In genomic region chr19:12751635-12752034, GRCh38 we compare ENCODE assay signal across 2 cellular contexts.
TF ChIP-seq lines count a peak whose summit lies in the region.

Gene BEST2 (plus strand): TSS chr19:12751791. CDS start chr19:12752593, 802 bp downstream.

TF ChIP-seq in HEK293, 187 proteins besides CTCF, POLR2A, EP300 and RAD21 (continued from another document):
- TF ChIP-seq PRDM10 (tag by site-specific recombination; IDR thresholded peaks at IDR 0.05) (no peak), PRDM1 (tag by site-specific recombination; IDR thresholded peaks at IDR 0.05) (no peak), HIC1 (tag by site-specific recombination; IDR thresholded peaks at IDR 0.05) (no peak), WT1 (tag by site-specific recombination; IDR thresholded peaks at IDR 0.05) (peak; percentile 57; the same call in 1 of the 2 replicates), KLF9 (tag by site-specific recombination; IDR thresholded peaks at IDR 0.05; ENCODE audit: low read depth) (peak; percentile 56), ZBTB48 (tag by site-specific recombination; IDR thresholded peaks at IDR 0.05) (no peak), ZBTB1 (tag by site-specific recombination; IDR thresholded peaks at IDR 0.05) (no peak), YY2 (tag by site-specific recombination; IDR thresholded peaks at IDR 0.05) (no peak), ZNF48 (tag by site-specific recombination; IDR thresholded peaks at IDR 0.05) (no peak), ZNF639 (tag by site-specific recombination; IDR thresholded peaks at IDR 0.05) (no peak), ZNF23 (tag by site-specific recombination; IDR thresholded peaks at IDR 0.05; ENCODE audit: borderline replicate concordance) (no peak), BCL11B (tag by site-specific recombination; IDR thresholded peaks at IDR 0.05; ENCODE audit: low read depth) (0 out of 2 replicates have a peak, but pooled peaks have one; percentile 5), ZNF26 (tag by site-specific recombination; IDR thresholded peaks at IDR 0.05) (no peak), ZNF335 (tag by site-specific recombination; conservative IDR thresholded peaks at IDR 0.05) (no peak), SP3 (tag by site-specific recombination; IDR thresholded peaks at IDR 0.05) (no peak; the same call in 1 of the 2 replicates)

TF ChIP-seq in WTC11, 78 proteins besides CTCF, POLR2A, EP300 and RAD21 (continued from another document):
- TF ChIP-seq ZNF532 (CRISPR knock-in tag; IDR thresholded peaks at IDR 0.05; ENCODE audit: borderline replicate concordance) (no peak), ARID4B (CRISPR knock-in tag; IDR thresholded peaks at IDR 0.05; ENCODE audit: borderline replicate concordance) (0 out of 2 replicates have a peak, but pooled peaks have one; percentile 28)
